In genomic region chr2:10048501-10049171, GRCh38 we compare ENCODE assay signal across 1 cellular context.
TF ChIP-seq lines count a peak whose summit lies in the region.

No MANE protein-coding gene starts in this region.

TF ChIP-seq in GM12878, 131 proteins besides CTCF, POLR2A, EP300 and RAD21 (continued from another document):
- TF ChIP-seq ZNF24 (IDR thresholded peaks at IDR 0.05) (0 out of 2 replicates have a peak, but pooled peaks have one; percentile 30), POLR2AphosphoS5 (IDR thresholded peaks at IDR 0.05; ENCODE audit: low read length) (no peak), ZBED1 (IDR thresholded peaks at IDR 0.05; ENCODE audit: borderline replicate concordance) (no peak), BRCA1 (IDR thresholded peaks at IDR 0.05; ENCODE audit: low read depth, low read length) (no peak), ZBTB4 (CRISPR knock-in tag; IDR thresholded peaks at IDR 0.05) (no peak), ATF3 (IDR thresholded peaks at IDR 0.05; ENCODE audit: borderline replicate concordance, extremely low read depth, low read depth, low read length) (no peak), NRF1 (conservative IDR thresholded peaks at IDR 0.05; ENCODE audit: low read depth, low read length) (no peak)
